ENCODE assay signal across 1 cellular context in the genomic region with DNA sequence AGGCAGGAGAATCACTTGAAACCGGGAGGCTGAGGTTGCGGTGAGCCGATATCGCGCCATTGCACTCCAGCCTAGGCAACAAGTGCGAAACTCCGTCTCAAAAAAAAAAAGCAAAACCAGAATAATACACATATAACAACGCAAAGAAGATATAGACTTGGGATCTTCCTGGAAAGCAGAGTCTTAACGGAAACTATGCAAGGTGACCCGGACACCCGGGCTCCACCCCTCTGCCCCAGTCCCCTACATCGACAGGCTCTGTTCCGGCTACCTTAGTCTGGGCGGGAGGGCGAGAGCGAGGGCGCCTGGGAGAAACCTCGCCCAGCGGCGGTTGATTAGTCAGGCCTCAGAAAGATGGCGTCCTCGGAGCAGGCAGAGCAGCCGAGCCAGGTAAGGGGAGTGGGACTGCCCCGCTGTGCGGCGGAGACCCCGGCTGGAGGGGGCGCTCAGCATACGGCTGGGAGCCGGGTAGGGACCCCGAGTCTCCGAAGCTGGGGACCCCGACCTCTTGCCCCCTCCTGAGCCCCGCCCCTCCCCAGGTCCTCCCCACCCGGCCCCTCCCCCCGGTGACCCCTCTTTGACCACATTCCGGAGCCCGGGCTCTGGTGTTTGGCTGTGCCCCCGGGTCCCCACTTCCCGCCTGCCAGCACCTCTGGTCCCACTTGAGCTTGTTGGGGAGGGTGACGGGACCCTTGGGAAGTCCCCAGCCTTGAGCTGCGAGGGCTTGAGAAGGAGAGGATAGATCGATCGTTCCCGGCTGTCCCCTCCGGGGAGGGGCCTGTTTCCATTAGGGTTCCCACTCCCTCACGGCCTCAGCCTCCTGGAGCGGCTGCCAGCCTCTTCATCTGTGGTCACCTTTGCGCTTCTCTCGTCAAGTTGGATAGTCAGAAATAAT.
TF ChIP-seq lines count a peak whose summit lies in the region.

A gene with protein sequence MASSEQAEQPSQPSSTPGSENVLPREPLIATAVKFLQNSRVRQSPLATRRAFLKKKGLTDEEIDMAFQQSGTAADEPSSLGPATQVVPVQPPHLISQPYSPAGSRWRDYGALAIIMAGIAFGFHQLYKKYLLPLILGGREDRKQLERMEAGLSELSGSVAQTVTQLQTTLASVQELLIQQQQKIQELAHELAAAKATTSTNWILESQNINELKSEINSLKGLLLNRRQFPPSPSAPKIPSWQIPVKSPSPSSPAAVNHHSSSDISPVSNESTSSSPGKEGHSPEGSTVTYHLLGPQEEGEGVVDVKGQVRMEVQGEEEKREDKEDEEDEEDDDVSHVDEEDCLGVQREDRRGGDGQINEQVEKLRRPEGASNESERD (plus strand): TSS at position 338 of the 895 bp plus-strand sequence. CDS start 17 bp downstream, at position 355.

TF ChIP-seq in neural cell, 6 proteins besides CTCF, POLR2A, EP300 and RAD21 (continued from another document):
- TF ChIP-seq, protein P1, sequence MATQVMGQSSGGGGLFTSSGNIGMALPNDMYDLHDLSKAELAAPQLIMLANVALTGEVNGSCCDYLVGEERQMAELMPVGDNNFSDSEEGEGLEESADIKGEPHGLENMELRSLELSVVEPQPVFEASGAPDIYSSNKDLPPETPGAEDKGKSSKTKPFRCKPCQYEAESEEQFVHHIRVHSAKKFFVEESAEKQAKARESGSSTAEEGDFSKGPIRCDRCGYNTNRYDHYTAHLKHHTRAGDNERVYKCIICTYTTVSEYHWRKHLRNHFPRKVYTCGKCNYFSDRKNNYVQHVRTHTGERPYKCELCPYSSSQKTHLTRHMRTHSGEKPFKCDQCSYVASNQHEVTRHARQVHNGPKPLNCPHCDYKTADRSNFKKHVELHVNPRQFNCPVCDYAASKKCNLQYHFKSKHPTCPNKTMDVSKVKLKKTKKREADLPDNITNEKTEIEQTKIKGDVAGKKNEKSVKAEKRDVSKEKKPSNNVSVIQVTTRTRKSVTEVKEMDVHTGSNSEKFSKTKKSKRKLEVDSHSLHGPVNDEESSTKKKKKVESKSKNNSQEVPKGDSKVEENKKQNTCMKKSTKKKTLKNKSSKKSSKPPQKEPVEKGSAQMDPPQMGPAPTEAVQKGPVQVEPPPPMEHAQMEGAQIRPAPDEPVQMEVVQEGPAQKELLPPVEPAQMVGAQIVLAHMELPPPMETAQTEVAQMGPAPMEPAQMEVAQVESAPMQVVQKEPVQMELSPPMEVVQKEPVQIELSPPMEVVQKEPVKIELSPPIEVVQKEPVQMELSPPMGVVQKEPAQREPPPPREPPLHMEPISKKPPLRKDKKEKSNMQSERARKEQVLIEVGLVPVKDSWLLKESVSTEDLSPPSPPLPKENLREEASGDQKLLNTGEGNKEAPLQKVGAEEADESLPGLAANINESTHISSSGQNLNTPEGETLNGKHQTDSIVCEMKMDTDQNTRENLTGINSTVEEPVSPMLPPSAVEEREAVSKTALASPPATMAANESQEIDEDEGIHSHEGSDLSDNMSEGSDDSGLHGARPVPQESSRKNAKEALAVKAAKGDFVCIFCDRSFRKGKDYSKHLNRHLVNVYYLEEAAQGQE (IDR thresholded peaks at IDR 0.05; ENCODE audit: borderline replicate concordance) = peak; percentile 50
- TF ChIP-seq EZH2 (IDR thresholded peaks at IDR 0.05; ENCODE audit: borderline replicate concordance, insufficient read depth, low read length, poor library complexity, severe bottlenecking) = no peak
- no peak for TF ChIP-seq SMC3 (conservative IDR thresholded peaks at IDR 0.05; ENCODE audit: poor library complexity)
- TF ChIP-seq POLR2AphosphoS5 (IDR thresholded peaks at IDR 0.05) = peak; percentile 94
- TF ChIP-seq MXI1 (conservative IDR thresholded peaks at IDR 0.05; ENCODE audit: poor library complexity, severe bottlenecking) = peak; percentile 35
